ENCODE assay signal across 37 cellular contexts in the genomic region with DNA sequence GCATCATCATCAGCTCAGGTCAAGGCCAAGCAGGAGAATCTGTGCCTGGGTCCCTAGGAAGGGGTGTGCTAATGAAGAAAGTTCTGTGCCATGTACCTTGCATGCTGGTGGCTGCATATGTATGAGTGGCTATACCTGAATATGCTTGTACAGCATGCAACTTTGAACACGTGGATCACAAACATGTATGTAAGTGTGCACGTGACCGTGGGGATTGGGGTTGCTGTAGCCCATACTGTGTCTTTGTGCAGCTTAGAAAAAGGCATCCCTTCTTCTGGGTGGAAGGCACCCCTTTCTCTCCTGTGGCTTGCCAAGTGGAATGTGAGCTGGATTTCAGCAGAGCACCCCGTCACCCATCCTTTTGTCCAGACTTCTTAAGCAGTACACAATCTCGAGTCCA. TPM values are rescaled to one million over a fixed set of nuclear protein-coding genes. Genes with fewer than 3 reads are reported as not detected.
"Had no signal": no experiment of that assay in that cellular context is flagged by ENCODE, and none has a peak within 500 bp of the region (broad histone marks: within the 10 kb centered on the region; RNA-seq: fewer than 3 reads in every experiment).

No MANE protein-coding gene starts in this region.

- H3K4me1 ChIP-seq: adrenal gland had no signal

- ATAC-seq: activated CD8-positive, alpha-beta T cell treated with anti-CD3 and anti-CD28 coated beads for 36 hours; activated naive CD4-positive, alpha-beta T cell treated with anti-CD3 and anti-CD28 coated beads, Interleukin-2, amount 50 U/mL, for 72 hours; activated T-cell treated with anti-CD3 and anti-CD28 coated beads, Interleukin-2, amount 50 U/mL, for 4 hours; activated T-cell treated with anti-CD3 and anti-CD28 coated beads, Interleukin-2, amount 50 U/mL, for 72 hours; activated T-helper 17 cell treated with anti-CD3 and anti-CD28 coated beads, Interleukin-2, amount 50 U/mL, for 72 hours; body of pancreas had no signal

- H3K27ac ChIP-seq: adrenal gland, body of pancreas, brain microvascular endothelial cell, breast epithelium, VCaP had no signal

- H3K9me3 Mint-ChIP-seq: activated B cell treated with CpG ODN at 0.5 μM for 24 hours; activated CD4-positive, alpha-beta memory T cell treated with anti-CD3 and anti-CD28 coated beads for 36 hours; activated CD4-positive, alpha-beta T cell treated with anti-CD3 and anti-CD28 coated beads, Interleukin-2, amount 10 ng/mL, durations not matched to agents 24 days and 14 days; activated CD8-positive, alpha-beta T cell treated with anti-CD3 and anti-CD28 coated beads for 36 hours; activated naive CD4-positive, alpha-beta T cell treated with anti-CD3 and anti-CD28 coated beads for 36 hours; activated naive CD4-positive, alpha-beta T cell treated with anti-CD3 and anti-CD28 coated beads, Interleukin-2, amount 50 U/mL, for 72 hours; activated naive CD8-positive, alpha-beta T cell treated with anti-CD3 and anti-CD28 coated beads for 36 hours; activated T-cell treated with anti-CD3 and anti-CD28 coated beads, Interleukin-2, amount 50 U/mL, for 4 hours; activated T-cell treated with anti-CD3 and anti-CD28 coated beads, Interleukin-2, amount 50 U/mL, for 72 hours; activated T-helper 1 cell treated with anti-CD3 and anti-CD28 coated beads, Interleukin-12 subunit alpha, Interleukin-12 subunit beta, Interleukin-2, Interleukin-4 antibody, amounts not matched to agents 30 ng/mL and 10 ng/mL and 1 ng/mL, durations not matched to agents 14 hours and 24 hours and 36 hours; activated T-helper 17 cell treated with anti-CD3 and anti-CD28 coated beads, Interleukin-2, amount 50 U/mL, for 72 hours; T-helper 1 cell treated with Interleukin-12 subunit alpha and Interleukin-12 subunit beta and Interleukin-4 antibody, amounts not matched to agents 30 μg/mL and 1 μg/mL, for 36 hours; T-helper 2 cell treated with Interferon-gamma antibody and Interleukin-4, amounts not matched to agents 5 μg/mL and 100 μg/mL, for 36 hours had no signal

- H3K36me3 ChIP-seq: adrenal gland, brain microvascular endothelial cell, breast epithelium had no signal

- H3K4me3 ChIP-seq: adrenal gland, body of pancreas, breast epithelium had no signal

- H3K9me3 ChIP-seq: adrenal gland, body of pancreas, breast epithelium had no signal

- DNase-seq: activated B cell treated with CpG ODN at 0.5 μM for 24 hours; activated CD4-positive, alpha-beta memory T cell treated with anti-CD3 and anti-CD28 coated beads for 36 hours; activated CD4-positive, alpha-beta T cell treated with anti-CD3 and anti-CD28 coated beads for 4 hours; activated CD4-positive, alpha-beta T cell treated with anti-CD3 and anti-CD28 coated beads, Interleukin-2, amount 10 ng/mL, durations not matched to agents 24 days and 14 days; activated CD4-positive, alpha-beta T cell treated with anti-CD3 and anti-CD28 coated beads, Interleukin-2, amount 50 U/mL, for 1 hour; activated CD4-positive, alpha-beta T cell treated with anti-CD3 and anti-CD28 coated beads, Interleukin-2, amount 50 U/mL, for 4 hours; activated CD4-positive, CD25-positive, alpha-beta regulatory T cell treated with anti-CD3 and anti-CD28 coated beads, Interleukin-2, amount 50 U/mL, for 72 hours; activated CD8-positive, alpha-beta memory T cell treated with anti-CD3 and anti-CD28 coated beads, Interleukin-2, amount 50 U/mL, for 4 hours; activated CD8-positive, alpha-beta T cell treated with anti-CD3 and anti-CD28 coated beads for 36 hours; activated effector memory CD4-positive, alpha-beta T cell treated with anti-CD3 and anti-CD28 coated beads, Interleukin-2, amount 50 U/mL, for 16 hours; activated gamma-delta T cell treated with Interleukin-2 at 50 U/mL for 16 hours; activated naive CD4-positive, alpha-beta T cell; activated naive CD4-positive, alpha-beta T cell treated with anti-CD3 and anti-CD28 coated beads for 36 hours; activated naive CD4-positive, alpha-beta T cell treated with anti-CD3 and anti-CD28 coated beads, Interleukin-2, amount 50 U/mL, for 16 hours; activated naive CD8-positive, alpha-beta T cell treated with anti-CD3 and anti-CD28 coated beads for 36 hours; activated T-cell treated with anti-CD3 and anti-CD28 coated beads for 4 hours; activated T-cell treated with anti-CD3 and anti-CD28 coated beads, Interleukin-2, amount 50 U/mL, for 1 hour; activated T-cell treated with anti-CD3 and anti-CD28 coated beads, Interleukin-2, amount 50 U/mL, for 4 hours; activated T-cell treated with anti-CD3 and anti-CD28 coated beads, Interleukin-2, amount 50 U/mL, for 72 hours; adrenal gland; amniotic stem cell; body of pancreas; brain microvascular endothelial cell; central memory CD4-positive, alpha-beta T cell; T-helper 1 cell; T-helper 2 cell; T-helper 9 cell had no signal

- H3K27ac Mint-ChIP-seq: activated B cell treated with CpG ODN at 0.5 μM for 24 hours; activated CD4-positive, alpha-beta memory T cell treated with anti-CD3 and anti-CD28 coated beads for 36 hours; activated CD4-positive, alpha-beta T cell treated with anti-CD3 and anti-CD28 coated beads, Interleukin-2, amount 10 ng/mL, durations not matched to agents 24 days and 14 days; activated CD8-positive, alpha-beta T cell treated with anti-CD3 and anti-CD28 coated beads for 36 hours; activated naive CD4-positive, alpha-beta T cell treated with anti-CD3 and anti-CD28 coated beads for 36 hours; activated naive CD4-positive, alpha-beta T cell treated with anti-CD3 and anti-CD28 coated beads, Interleukin-2, amount 50 U/mL, for 72 hours; activated naive CD8-positive, alpha-beta T cell treated with anti-CD3 and anti-CD28 coated beads for 36 hours; activated T-cell treated with anti-CD3 and anti-CD28 coated beads, Interleukin-2, amount 50 U/mL, for 72 hours; activated T-helper 1 cell treated with anti-CD3 and anti-CD28 coated beads, Interleukin-12 subunit alpha, Interleukin-12 subunit beta, Interleukin-2, Interleukin-4 antibody, amounts not matched to agents 30 ng/mL and 10 ng/mL and 1 ng/mL, durations not matched to agents 14 hours and 24 hours and 36 hours; activated T-helper 17 cell treated with anti-CD3 and anti-CD28 coated beads, Interleukin-2, amount 50 U/mL, for 72 hours; T-helper 1 cell treated with Interleukin-12 subunit alpha and Interleukin-12 subunit beta and Interleukin-4 antibody, amounts not matched to agents 30 μg/mL and 1 μg/mL, for 36 hours; T-helper 2 cell treated with Interferon-gamma antibody and Interleukin-4, amounts not matched to agents 5 μg/mL and 100 μg/mL, for 36 hours had no signal

- H3K4me3 Mint-ChIP-seq: activated B cell treated with CpG ODN at 0.5 μM for 24 hours; activated CD4-positive, alpha-beta memory T cell treated with anti-CD3 and anti-CD28 coated beads for 36 hours; activated CD4-positive, alpha-beta T cell treated with anti-CD3 and anti-CD28 coated beads, Interleukin-2, amount 10 ng/mL, durations not matched to agents 24 days and 14 days; activated CD8-positive, alpha-beta T cell treated with anti-CD3 and anti-CD28 coated beads for 36 hours; activated naive CD4-positive, alpha-beta T cell treated with anti-CD3 and anti-CD28 coated beads for 36 hours; activated naive CD8-positive, alpha-beta T cell treated with anti-CD3 and anti-CD28 coated beads for 36 hours; activated T-cell treated with anti-CD3 and anti-CD28 coated beads, Interleukin-2, amount 50 U/mL, for 4 hours; activated T-cell treated with anti-CD3 and anti-CD28 coated beads, Interleukin-2, amount 50 U/mL, for 72 hours; activated T-helper 1 cell treated with anti-CD3 and anti-CD28 coated beads, Interleukin-12 subunit alpha, Interleukin-12 subunit beta, Interleukin-2, Interleukin-4 antibody, amounts not matched to agents 30 ng/mL and 10 ng/mL and 1 ng/mL, durations not matched to agents 14 hours and 24 hours and 36 hours; activated T-helper 17 cell treated with anti-CD3 and anti-CD28 coated beads, Interleukin-2, amount 50 U/mL, for 72 hours; T-helper 1 cell treated with Interleukin-12 subunit alpha and Interleukin-12 subunit beta and Interleukin-4 antibody, amounts not matched to agents 30 μg/mL and 1 μg/mL, for 36 hours; T-helper 2 cell treated with Interferon-gamma antibody and Interleukin-4, amounts not matched to agents 5 μg/mL and 100 μg/mL, for 36 hours had no signal

- H3K36me3 Mint-ChIP-seq: activated CD4-positive, alpha-beta memory T cell treated with anti-CD3 and anti-CD28 coated beads for 36 hours had no signal

RNA-seq across cellular contexts. Expression of a gene that starts 13.8 kb away (rescaled TPM):
- total RNA-seq: activated B cell treated with CpG ODN at 0.5 μM for 24 hours; activated CD4-positive, alpha-beta memory T cell treated with anti-CD3 and anti-CD28 coated beads for 36 hours; activated CD4-positive, alpha-beta T cell treated with anti-CD3 and anti-CD28 coated beads, Interleukin-2, amount 10 ng/mL, durations not matched to agents 24 days and 14 days; activated CD8-positive, alpha-beta memory T cell treated with anti-CD3 and anti-CD28 coated beads for 36 hours; activated CD8-positive, alpha-beta T cell treated with anti-CD3 and anti-CD28 coated beads for 36 hours; activated naive CD4-positive, alpha-beta T cell treated with anti-CD3 and anti-CD28 coated beads for 36 hours; activated naive CD4-positive, alpha-beta T cell treated with anti-CD3 and anti-CD28 coated beads, Interleukin-2, amount 50 U/mL, for 72 hours; activated naive CD8-positive, alpha-beta T cell treated with anti-CD3 and anti-CD28 coated beads for 36 hours; activated T-cell treated with anti-CD3 and anti-CD28 coated beads, Interleukin-2, amount 50 U/mL, for 4 hours; activated T-cell treated with anti-CD3 and anti-CD28 coated beads, Interleukin-2, amount 50 U/mL, for 72 hours; activated T-helper 1 cell treated with anti-CD3 and anti-CD28 coated beads, Interleukin-12 subunit alpha, Interleukin-12 subunit beta, Interleukin-2, Interleukin-4 antibody, amounts not matched to agents 30 ng/mL and 10 ng/mL and 1 ng/mL, durations not matched to agents 14 hours and 24 hours and 36 hours; activated T-helper 17 cell treated with anti-CD3 and anti-CD28 coated beads, Interleukin-2, amount 50 U/mL, for 72 hours; astrocyte; body of pancreas had no signal
- polyA plus RNA-seq: aorta had no signal
